Comparison of ENCODE assay signal across 30 cellular contexts in the genomic region with DNA sequence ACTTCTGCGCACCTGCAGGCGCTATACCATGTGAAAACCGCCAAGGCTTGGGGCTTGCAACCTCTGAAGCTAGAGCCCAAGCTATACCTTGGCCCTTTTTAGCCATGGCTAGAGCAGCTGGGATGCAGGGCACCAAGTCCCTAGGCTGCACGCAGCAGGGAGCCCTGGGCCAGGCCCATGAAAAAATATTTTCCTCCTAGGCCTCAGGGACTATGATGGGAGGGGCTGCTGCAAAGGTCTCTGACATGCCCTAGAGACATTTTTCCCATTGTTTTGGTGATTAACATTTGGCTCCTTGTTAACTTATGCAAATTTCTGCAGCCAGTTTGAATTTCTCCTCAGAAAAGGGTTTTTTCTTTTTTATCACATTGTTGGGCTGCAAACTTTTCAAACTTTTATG. TPM values are rescaled to one million over a fixed set of nuclear protein-coding genes. Genes with fewer than 3 reads are reported as not detected.
"Had no signal": no experiment of that assay in that cellular context is flagged by ENCODE, and none has a peak within 500 bp of the region (broad histone marks: within the 10 kb centered on the region; RNA-seq: fewer than 3 reads in every experiment).

No MANE protein-coding gene starts in this region.

- H3K4me3 ChIP-seq: MG63 had no signal

- H3K4me1 Mint-ChIP-seq: T-cell had no signal

- ATAC-seq: HepG2, Panc1, PC-3, T-cell had no signal

- H3K27me3 Mint-ChIP-seq: T-cell had no signal

- H3K27me3 ChIP-seq: MG63 had no signal

- H3K27ac ChIP-seq: RWPE1 had no signal

- H3K4me2 ChIP-seq: SK-N-SH had no signal

- H3K36me3 ChIP-seq: MG63 had no signal

- H3K27ac Mint-ChIP-seq: T-cell had no signal

- H3K36me3 Mint-ChIP-seq: T-cell had no signal

- H3K9me3 ChIP-seq: MG63, SK-N-SH had no signal

- H3K9ac ChIP-seq: SK-N-SH had no signal

- DNase-seq: IMR-90, Karpas-422, KG1, MG63, NCI-H1092, NCI-H1105 treated with DMSO at 0.1 percent for 48 hours, NCI-H1417 treated with DMSO at 0.1 percent for 48 hours, NCI-H146, NCI-H1694 treated with DMSO at 0.1 percent for 48 hours, NCI-H1930, NCI-H2081, NCI-H2107, NCI-H2171, NCI-H226, NCI-H446, NCI-H510A, NCI-H524 treated with DMSO at 0.1 percent for 48 hours, NCI-H69, NCI-H774, PC-3, SHP77, SK-N-SH, SW 1271, T-cell had no signal

- H3K4me3 Mint-ChIP-seq: T-cell had no signal

RNA-seq across cellular contexts. Expression of a gene that starts 56.9 kb away (rescaled TPM):
- total RNA-seq: HepG2, HT-29, OCI-LY7, PC-3, SK-MEL-5, T-cell had no signal
- polyA plus RNA-seq: HepG2, SK-N-SH had no signal
